24 cellular contexts compared by ENCODE assay signal in genomic region chr18:6404834-6405233, GRCh38. TPM values are rescaled to one million over a fixed set of nuclear protein-coding genes. Genes with fewer than 3 reads are reported as not detected.
DNase-seq lines count a peak whose midpoint lies in the region; ATAC-seq, FAIRE-seq and TF ChIP-seq lines count a peak whose summit lies in the region.
"Had no signal": no experiment of that assay in that cellular context is flagged by ENCODE, and none has a peak within 500 bp of the region (broad histone marks: within the 10 kb centered on the region; RNA-seq: fewer than 3 reads in every experiment).

No MANE protein-coding gene starts in this region.

- intact Hi-C loops in HepG2 (cut with micrococcal nuclease; ENCODE audit: unreplicated experiment) (loop anchor here (10.0 kb wide), 1 partner anchor 190 kb away; no protein-coding TSS in a partner anchor), right lobe of liver (cut with DNase I) (no loop called here), dorsolateral prefrontal cortex (cut with DNase I) (loop anchor here (10.0 kb wide), 2 partner anchors 70 to 530 kb away; no protein-coding TSS in a partner anchor), pancreas (cut with DNase I) (no loop called here)

- no TSS peak for BruUV-seq in HepG2 (replicated peaks; lab: Mats Ljungman, UMichigan)

- ATAC-seq in HepG2: no peak
- no peak for ATAC-seq in right lobe of liver
- no peak for ATAC-seq in pancreas
- ATAC-seq: Panc1 had no signal

- no peak for TF ChIP-seq RAD21 in HepG2 (CRISPR knock-in tag; IDR thresholded peaks at IDR 0.05)

- H3K4me1 ChIP-seq in HepG2 (ENCODE audit: insufficient read depth, low read length) (peaks cover 79% of the 10 kb centered on the region), right lobe of liver (peaks cover 0 to 34% (median 8%) of the 10 kb centered on the region in 4 donors), suprapubic skin (peaks cover 29% of the 10 kb centered on the region), pancreas (no peaks in the 10 kb centered on the region), smooth muscle cell (ENCODE audit: low read depth) (peaks cover 10% of the 10 kb centered on the region)
- H3K4me1 ChIP-seq: BE2C had no signal

- FAIRE-seq in HepG2 (lab: Jason Lieb, UNC): no peak
- FAIRE-seq in pancreas (lab: Jason Lieb, UNC): no peak

- POLR2A ChIA-PET in HepG2 (lab: Yijun Ruan, JAX): interaction anchor here (2.7 kb wide), 1 partner anchor 10 kb away, joined by 18 read pairs; the partner anchor contains the start of gene L3MBTL4

- H3K79me2 ChIP-seq in HepG2 (ENCODE audit: insufficient read depth, low read length) (peaks cover 89% of the 10 kb centered on the region), smooth muscle cell (ENCODE audit: low read depth) (no peaks in the 10 kb centered on the region)

- H3F3A ChIP-seq in smooth muscle cell (ENCODE audit: low read depth): no peaks in the 10 kb centered on the region

- 86% methylated on average over 5 of the region's 5 CpGs for WGBS in HepG2 (ENCODE audit: low lambda C conversion rate)
- 82% methylated on average over 5 of the region's 5 CpGs for WGBS in right lobe of liver (ENCODE audit: insufficient coverage, low coverage, low lambda C conversion rate, missing lambda C conversion rate)
- 62% methylated on average over 5 of the region's 5 CpGs for WGBS in suprapubic skin
- 88 to 94% methylated on average over 5 of the region's 5 CpGs for WGBS in pancreas, 2 donors
- WGBS in smooth muscle cell (ENCODE audit: low lambda C conversion rate): 83% methylated on average over 5 of the region's 5 CpGs

- TF ChIP-seq POLR2A in HepG2 (IDR thresholded peaks at IDR 0.05; ENCODE audit: insufficient read depth in 1 of 2, low read depth in 2 of 2, low read length in 2 of 2) (no peak), right lobe of liver (IDR thresholded peaks at IDR 0.05) (no peak), suprapubic skin (IDR thresholded peaks at IDR 0.05) (no peak)

- no peak for TF ChIP-seq EP300 in HepG2 (IDR thresholded peaks at IDR 0.05; ENCODE audit: low read depth in 2 of 2, low read length in 2 of 2)
- no peak for TF ChIP-seq EP300 in HepG2 (CRISPR knock-in tag; IDR thresholded peaks at IDR 0.05; ENCODE audit: borderline replicate concordance)
- no peak for TF ChIP-seq EP300 in suprapubic skin (IDR thresholded peaks at IDR 0.05)

- H3K9ac ChIP-seq in HepG2 (ENCODE audit: insufficient read depth, low read depth, low read length) (0 out of 2 replicates have a peak overlapping the region, but pooled peaks have one; percentile 28), smooth muscle cell (ENCODE audit: low read depth) (no peak overlapping the region)
- H3K9ac ChIP-seq: GM23248 had no signal

- DNase-seq in HepG2 (ENCODE audit: low spot score) (no peak), right lobe of liver (no peak), dorsolateral prefrontal cortex (no peak), suprapubic skin (ENCODE audit: low spot score in 2 of 2) (no peak), pancreas (no peak), smooth muscle cell (lab: John Stamatoyannopoulos, UW; ENCODE audit: unreplicated experiment) (no peak)
- DNase-seq in activated naive CD4-positive, alpha-beta T cell (lab: John Stamatoyannopoulos, UW): no peak
- DNase-seq: 8988T, ACHN, BE2C, Calu3, DMS79 treated with DMSO at 0.1 percent for 48 hours, GF-D8, GM23248, H9, NCI-H1048, NCI-H1417, NCI-H1694, NCI-H2029 treated with DMSO at 0.1 percent for 48 hours, NCI-H446 treated with DMSO at 0.1 percent for 48 hours, NCI-H526, SHP77 had no signal

- no peaks in the 10 kb centered on the region; a peak in 1 of 5 replicates for H3K27me3 ChIP-seq in HepG2 (ENCODE audit: control insufficient read depth in 1 of 2, insufficient read depth in 2 of 2, low read length in 2 of 2)
- no peaks in the 10 kb centered on the region for H3K27me3 ChIP-seq in right lobe of liver
- no peaks in the 10 kb centered on the region for H3K27me3 ChIP-seq in dorsolateral prefrontal cortex
- H3K27me3 ChIP-seq in suprapubic skin: no peaks in the 10 kb centered on the region
- H3K27me3 ChIP-seq in pancreas: no peaks in the 10 kb centered on the region
- H3K27me3 ChIP-seq in smooth muscle cell (ENCODE audit: low read depth): peaks cover 17% of the 10 kb centered on the region
- H3K27me3 ChIP-seq: BE2C had no signal

- H3K9me3 ChIP-seq in HepG2 (ENCODE audit: low read length): no peaks in the 10 kb centered on the region
- no peaks in the 10 kb centered on the region for H3K9me3 ChIP-seq in right lobe of liver
- no peaks in the 10 kb centered on the region for H3K9me3 ChIP-seq in suprapubic skin
- H3K9me3 ChIP-seq in pancreas: no peaks in the 10 kb centered on the region
- no peaks in the 10 kb centered on the region for H3K9me3 ChIP-seq in smooth muscle cell (replicated peaks; ENCODE audit: low read depth)
- H3K9me3 ChIP-seq: BE2C had no signal

- CTCF ChIA-PET in HepG2 (lab: Yijun Ruan, JAX; ENCODE audit: low intra/inter-chr PET ratio, low total read pairs): no interaction called here

- H3K27ac ChIP-seq in HepG2 (ENCODE audit: extremely low read length, insufficient read depth, low read length) (peak overlapping the region; percentile 84), right lobe of liver (no peak overlapping the region), dorsolateral prefrontal cortex (peak overlapping the region in 48 of 59 donors; percentile 20 to 88 (median 74)), suprapubic skin (peak overlapping the region; percentile 82), pancreas (no peak overlapping the region), smooth muscle cell (ENCODE audit: low read depth) (no peak overlapping the region)
- H3K27ac ChIP-seq: GM23248, RWPE1 had no signal

- peak overlapping the region; percentile 76 for H3K4me2 ChIP-seq in HepG2 (ENCODE audit: low read depth, low read length)
- H3K4me2 ChIP-seq in smooth muscle cell: no peak overlapping the region

- H2AFZ ChIP-seq in HepG2 (ENCODE audit: low read length) (no peak overlapping the region), smooth muscle cell (ENCODE audit: low read depth) (no peak overlapping the region)
- H2AFZ ChIP-seq: GM23248 had no signal

- no peak for TF ChIP-seq CTCF in HepG2 (CRISPR knock-in tag; IDR thresholded peaks at IDR 0.05)
- TF ChIP-seq CTCF in right lobe of liver (IDR thresholded peaks at IDR 0.05): no peak
- TF ChIP-seq CTCF in dorsolateral prefrontal cortex (IDR thresholded peaks at IDR 0.05 in 54 of 56, conservative IDR thresholded peaks at IDR 0.05 in 2 of 56; ENCODE audit: low read depth in 1 of 56, partially characterized antibody in 56 of 56): no peak
- TF ChIP-seq CTCF in suprapubic skin (IDR thresholded peaks at IDR 0.05): no peak
- no peak for TF ChIP-seq CTCF in pancreas (IDR thresholded peaks at IDR 0.05)
- TF ChIP-seq CTCF in smooth muscle cell (IDR thresholded peaks at IDR 0.05; ENCODE audit: borderline replicate concordance, insufficient read depth, poor library complexity, severe bottlenecking): no peak

- in situ Hi-C loops in HepG2 (cut with HindIII; ENCODE audit: extremely low pct_ligation_motif_present, low pct_unique_long_range_greater_than_20kb): no loop called here

- H4K20me1 ChIP-seq in HepG2 (ENCODE audit: insufficient read depth, low read length): peaks cover 7% of the 10 kb centered on the region; the same call in 1 of the 2 replicates
- H4K20me1 ChIP-seq in smooth muscle cell (ENCODE audit: low read depth): no peaks in the 10 kb centered on the region

- no peaks in the 10 kb centered on the region for H3K36me3 ChIP-seq in HepG2 (replicated peaks in 1 of 2; ENCODE audit: control insufficient read depth in 1 of 2, insufficient read depth in 2 of 2, low read length in 2 of 2)
- H3K36me3 ChIP-seq in right lobe of liver: no peaks in the 10 kb centered on the region
- no peaks in the 10 kb centered on the region for H3K36me3 ChIP-seq in suprapubic skin
- no peaks in the 10 kb centered on the region for H3K36me3 ChIP-seq in pancreas
- H3K36me3 ChIP-seq in smooth muscle cell (ENCODE audit: low read depth): no peaks in the 10 kb centered on the region
- H3K36me3 ChIP-seq: BE2C had no signal

- H3K4me3 ChIP-seq in HepG2 (replicated peaks in 1 of 3; ENCODE audit: insufficient read depth in 1 of 3, low read depth in 2 of 3, low read length in 3 of 3) (no peak overlapping the region; a peak in 1 of 6 replicates), right lobe of liver (no peak overlapping the region), dorsolateral prefrontal cortex (peak overlapping the region in 33 of 59 donors; percentile 1 to 48 (median 22)), suprapubic skin (peak overlapping the region; percentile 10), pancreas (no peak overlapping the region), smooth muscle cell (no peak overlapping the region)
- H3K4me3 ChIP-seq: GM23248 had no signal

RNA-seq across cellular contexts. Expression of gene L3MBTL4, which starts 9.9 kb away (rescaled TPM):
- total RNA-seq in HepG2 (2016; rRNA removed; fragmentation: Illumina TruSeq; extraction: Trizol) (12.8 and 13.3 TPM in 2 replicates), right lobe of liver (10 to 100 TPM in 4 of 6 experiments, 1 to 10 TPM in 2; 8.2 to 16.0 (median 11.3) TPM), dorsolateral prefrontal cortex (10 to 100 TPM; 16.2 to 49.2 (median 26.2) TPM), suprapubic skin (10 to 100 TPM; 11.9 to 29.9 (median 14.4) TPM), pancreas (10 to 100 TPM in 1 of 6 donors, 1 to 10 TPM in 5; 4.4 to 15.1 (median 7.4) TPM), smooth muscle cell (0.09 and 3.4 TPM in 2 replicates)
- 25.3 and 29.3 TPM in 2 replicates for total RNA-seq in HepG2 (2016; cell fraction: cytosol; rRNA removed; fragmentation: Illumina TruSeq; extraction: Trizol; ENCODE audit: low read depth)
- total RNA-seq in HepG2 (2016; cell fraction: insoluble cytoplasmic fraction; rRNA removed; fragmentation: Illumina TruSeq; extraction: Trizol): 11.6 and 12.3 TPM in 2 replicates
- 18.9 and 22.5 TPM in 2 replicates for total RNA-seq in HepG2 (2016; cell fraction: membrane; rRNA removed; fragmentation: Illumina TruSeq; extraction: Trizol)
- 23.9 and 26.7 TPM in 2 replicates for total RNA-seq in HepG2 (2016; cell fraction: nucleus; rRNA removed; fragmentation: Illumina TruSeq; extraction: Trizol)
- polyA plus RNA-seq in HepG2 (2011; rRNA removed) (10.8 and 13.6 TPM in 2 replicates), pancreas (1 to 10 TPM; 2.5 to 2.7 TPM), smooth muscle cell (0.25 TPM in 1 of 2 replicates, not detected in the other)
- 7.7 and 12.3 TPM in 2 replicates for polyA plus RNA-seq in HepG2 (2011; cell fraction: cytosol; rRNA removed)
- 16.7 and 22.6 TPM in 2 replicates for polyA plus RNA-seq in HepG2 (2011; cell fraction: nucleus; rRNA removed)
- 17.6 and 21.8 TPM in 2 replicates for polyA plus RNA-seq in HepG2 (2012)
- 1.4 and 1.5 TPM in 2 replicates for polyA plus RNA-seq in HepG2 (2016; cell fraction: cytosol; fragmentation: Illumina TruSeq; extraction: Trizol; ENCODE audit: low read depth)
- 9.6 and 10.1 TPM in 2 replicates for polyA plus RNA-seq in HepG2 (2016; cell fraction: insoluble cytoplasmic fraction; fragmentation: Illumina TruSeq; extraction: Trizol; ENCODE audit: low read depth)
- polyA plus RNA-seq in HepG2 (2016; cell fraction: membrane; fragmentation: Illumina TruSeq; extraction: Trizol; ENCODE audit: low read depth): 3.7 TPM in 2 replicates
- polyA plus RNA-seq in HepG2 (2016; cell fraction: nucleus; fragmentation: Illumina TruSeq; extraction: Trizol; ENCODE audit: insufficient read depth, low read depth): 9.3 and 9.7 TPM in 2 replicates
- 24.0 TPM in 1 of 2 replicates, not detected in the other for polyA minus RNA-seq in HepG2 (2011; rRNA and poly(A)+ RNA removed; ENCODE audit: low replicate concordance)
- 13.0 and 15.2 TPM in 2 replicates for polyA minus RNA-seq in HepG2 (2011; cell fraction: cytosol; rRNA and poly(A)+ RNA removed)
- polyA minus RNA-seq in HepG2 (2011; cell fraction: nucleus; rRNA and poly(A)+ RNA removed): 98.6 and 130 TPM in 2 replicates
- total RNA-seq: GM23248 had no signal
- polyA plus RNA-seq: GM23248 had no signal

Comparison
In these comparisons a context has a peak if more than half of its experiments do, and no peak if none do; other contexts are left out.
1. H3K27ac ChIP-seq: peak in HepG2 (single experiment), dorsolateral prefrontal cortex (48 of 59) and suprapubic skin (single experiment); none in right lobe of liver (0 of 3), pancreas (0 of 4) and smooth muscle cell (single experiment).
2. intact Hi-C loops: an anchor here in HepG2 (10.0 kb wide) and dorsolateral prefrontal cortex (10.0 kb wide); none called in right lobe of liver and pancreas.
3. H3K4me3 ChIP-seq: peak in dorsolateral prefrontal cortex (33 of 59) and suprapubic skin (single experiment); none in HepG2 (0 of 3), right lobe of liver (0 of 3), pancreas (0 of 4) and smooth muscle cell (single experiment).